ENCODE assay signal across 22 cellular contexts in the genomic region with DNA sequence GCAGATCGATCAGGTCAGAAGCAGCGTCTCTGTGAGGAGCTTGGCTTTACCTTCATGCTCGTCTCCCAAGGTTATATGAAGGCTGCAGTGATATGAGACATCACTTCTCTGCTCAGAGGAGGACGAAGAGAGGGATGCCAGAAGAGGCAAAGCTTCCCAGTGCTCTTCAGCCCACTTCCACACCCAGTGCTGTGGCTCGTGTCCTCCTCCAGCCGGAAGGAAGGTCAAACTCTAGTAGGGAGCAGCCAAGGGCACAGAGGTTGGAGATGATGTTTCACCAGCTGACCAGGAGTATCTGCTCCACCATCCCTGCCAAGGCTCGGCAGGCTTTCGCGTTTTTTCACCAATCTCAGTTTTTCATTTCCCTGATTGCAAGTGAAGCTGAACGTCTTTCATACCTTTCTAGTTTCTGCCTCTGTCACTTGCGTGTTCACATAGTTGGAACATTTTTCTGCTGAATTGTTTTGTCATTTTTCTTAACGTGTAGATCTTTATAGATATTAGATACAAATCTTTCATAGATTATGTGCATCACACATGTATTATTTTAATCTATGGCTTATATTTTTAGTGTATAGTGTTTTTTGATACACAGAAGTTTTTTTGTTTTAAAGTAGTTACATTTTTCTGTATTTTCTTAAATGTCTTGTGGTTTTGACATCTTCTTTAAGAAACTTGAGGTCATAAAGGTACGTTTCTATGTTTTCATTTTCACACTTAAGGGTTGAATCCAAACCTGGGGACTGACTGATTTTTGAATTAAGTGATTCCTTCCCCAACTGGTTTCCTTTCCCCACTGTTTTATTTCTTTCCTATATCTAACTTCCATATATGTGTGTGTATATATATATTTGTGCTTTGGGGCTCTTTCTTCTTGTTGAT. TPM values are rescaled to one million over a fixed set of nuclear protein-coding genes. Genes with fewer than 3 reads are reported as not detected.
"Had no signal": no experiment of that assay in that cellular context is flagged by ENCODE, and none has a peak within 500 bp of the region (broad histone marks: within the 10 kb centered on the region; RNA-seq: fewer than 3 reads in every experiment).

No MANE protein-coding gene starts in this region.

- H3K79me2 ChIP-seq: hepatocyte had no signal

- DNase-seq: effector CD4-positive, alpha-beta T cell; endodermal cell; erythroblast; foreskin keratinocyte; head of caudate nucleus; left colon; left ventricle myocardium superior; mesenchymal stem cell; midbrain; right cardiac atrium; small intestine; stimulated activated CD4-positive, alpha-beta T cell treated with anti-CD3 and anti-CD28 coated beads, Interleukin-4, amount 100 ng/mL, for 1 hour; stimulated activated CD8-positive, alpha-beta memory T cell treated with anti-CD3 and anti-CD28 coated beads, Interleukin-4, amount 100 ng/mL, for 48 hours; stimulated activated naive CD8-positive, alpha-beta T cell treated with anti-CD3 and anti-CD28 coated beads, Interleukin-15, Interleukin-2, amounts not matched to agents 100 U/mL and 50 U/mL, for 24 hours; thyroid gland; uterus had no signal

- H3K4me3 ChIP-seq: coronary artery, hepatocyte, lung, suprapubic skin, thyroid gland, uterus had no signal

- H3K36me3 ChIP-seq: suprapubic skin, thyroid gland, uterus had no signal

- ATAC-seq: foreskin keratinocyte; left colon; left ventricle myocardium superior; right cardiac atrium; stimulated activated effector memory CD8-positive, alpha-beta T cell treated with anti-CD3 and anti-CD28 coated beads, Interleukin-12 subunit alpha, Interleukin-12 subunit beta, amount 100 ng/mL, for 72 hours; stimulated activated naive CD8-positive, alpha-beta T cell treated with anti-CD3 and anti-CD28 coated beads, Interleukin-15, Interleukin-2, amounts not matched to agents 100 U/mL and 50 U/mL, for 24 hours had no signal

- H3K27me3 ChIP-seq: foreskin keratinocyte, hepatocyte, suprapubic skin, thyroid gland, uterus had no signal

- H3K4me2 ChIP-seq: hepatocyte had no signal

- H3K4me1 ChIP-seq: foreskin keratinocyte, suprapubic skin, thyroid gland, uterus had no signal

- FAIRE-seq: endothelial cell of umbilical vein, small intestine had no signal

- H3K9me3 ChIP-seq: suprapubic skin, thyroid gland, uterus had no signal

- H2AFZ ChIP-seq: hepatocyte had no signal

- H3K27ac ChIP-seq: coronary artery, foreskin keratinocyte, hepatocyte, suprapubic skin, thyroid gland, uterus had no signal

RNA-seq across cellular contexts. Expression of gene L3MBTL4, which starts 23.5 kb away (rescaled TPM):
- polyA plus RNA-seq: endothelial cell of umbilical vein had no signal
